Comparison of ENCODE assay signal across 24 cellular contexts in the genomic region with DNA sequence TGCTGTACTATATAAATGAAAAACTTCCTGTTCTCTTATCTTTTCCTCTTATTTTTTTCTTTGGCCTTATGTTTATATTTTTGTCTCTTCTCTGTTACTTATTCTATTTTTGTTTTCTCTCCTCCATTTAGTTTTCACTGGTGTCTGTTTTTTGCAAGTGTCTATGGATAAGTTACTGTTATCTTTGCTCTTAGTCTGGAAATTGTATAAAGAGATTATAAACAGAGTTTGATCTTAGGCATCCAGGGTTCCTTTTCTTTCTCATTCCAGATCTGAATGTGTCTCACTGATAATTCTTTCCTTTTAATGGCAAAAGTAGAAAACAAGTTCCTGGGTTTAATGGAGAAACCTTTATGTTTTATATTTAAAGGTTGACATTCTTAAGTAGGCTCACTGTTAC. TPM values are rescaled to one million over a fixed set of nuclear protein-coding genes. Genes with fewer than 3 reads are reported as not detected.
A peak's percentile ranks its signal among the peaks of the same experiment; 100 is the strongest.
DNase-seq lines count a peak whose midpoint lies in the region; ATAC-seq and TF ChIP-seq lines count a peak whose summit lies in the region.
"Had no signal": no experiment of that assay in that cellular context is flagged by ENCODE, and none has a peak within 500 bp of the region (broad histone marks: within the 10 kb centered on the region; RNA-seq: fewer than 3 reads in every experiment).

No MANE protein-coding gene starts in this region.

- H3K36me3 Mint-ChIP-seq in activated T-cell treated with anti-CD3 and anti-CD28 coated beads, Interleukin-2, amount 50 U/mL, for 72 hours (ENCODE audit: insufficient read depth in 2 of 2) = peaks cover 14 to 23% of the 10 kb centered on the region in 2 donors
- peaks cover 33% of the 10 kb centered on the region for H3K36me3 Mint-ChIP-seq in activated T-cell treated with anti-CD3 and anti-CD28 coated beads, Interleukin-2, amount 50 U/mL, for 4 hours (ENCODE audit: insufficient read depth)
- H3K36me3 Mint-ChIP-seq in activated T-helper 17 cell treated with anti-CD3 and anti-CD28 coated beads, Interleukin-2, amount 50 U/mL, for 72 hours (ENCODE audit: low read depth) = peaks cover 56% of the 10 kb centered on the region

- peak overlapping the region; percentile 78 for H3K27ac Mint-ChIP-seq in activated T-cell treated with anti-CD3 and anti-CD28 coated beads, Interleukin-2, amount 50 U/mL, for 72 hours
- peak overlapping the region; percentile 16 for H3K27ac Mint-ChIP-seq in activated T-helper 17 cell treated with anti-CD3 and anti-CD28 coated beads, Interleukin-2, amount 50 U/mL, for 72 hours
- H3K27ac Mint-ChIP-seq: B cell had no signal

- peaks cover 11% of the 10 kb centered on the region for H3K4me1 Mint-ChIP-seq in activated T-cell treated with anti-CD3 and anti-CD28 coated beads, Interleukin-2, amount 50 U/mL, for 72 hours (ENCODE audit: low read depth)
- peaks cover 37% of the 10 kb centered on the region for H3K4me1 Mint-ChIP-seq in activated T-cell treated with anti-CD3 and anti-CD28 coated beads, Interleukin-2, amount 50 U/mL, for 4 hours (ENCODE audit: low read depth)
- peaks cover 42% of the 10 kb centered on the region for H3K4me1 Mint-ChIP-seq in activated T-helper 17 cell treated with anti-CD3 and anti-CD28 coated beads, Interleukin-2, amount 50 U/mL, for 72 hours

- H3K9me3 Mint-ChIP-seq in activated T-cell treated with anti-CD3 and anti-CD28 coated beads, Interleukin-2, amount 50 U/mL, for 72 hours = peaks cover 6% of the 10 kb centered on the region in 2 donors
- H3K9me3 Mint-ChIP-seq in activated T-cell treated with anti-CD3 and anti-CD28 coated beads, Interleukin-2, amount 50 U/mL, for 4 hours = peaks cover 11% of the 10 kb centered on the region
- no peaks in the 10 kb centered on the region for H3K9me3 Mint-ChIP-seq in activated T-helper 17 cell treated with anti-CD3 and anti-CD28 coated beads, Interleukin-2, amount 50 U/mL, for 72 hours

- no peak overlapping the region for H3K27ac ChIP-seq in foreskin keratinocyte
- H3K27ac ChIP-seq: 22Rv1; A549; BLaER1 treated with 17β-estradiol and CSF1 and Interleukin-3, amounts not matched to agents 10 nM and 100 nM; C4-2B had no signal

- no peaks in the 10 kb centered on the region for H3K4me1 ChIP-seq in foreskin keratinocyte
- H3K4me1 ChIP-seq: A549; BLaER1 treated with 17β-estradiol and CSF1 and Interleukin-3, amounts not matched to agents 10 nM and 100 nM had no signal

- no peaks in the 10 kb centered on the region for H3K27me3 Mint-ChIP-seq in activated T-cell treated with anti-CD3 and anti-CD28 coated beads, Interleukin-2, amount 50 U/mL, for 72 hours (ENCODE audit: low read depth)
- H3K27me3 Mint-ChIP-seq in activated T-cell treated with anti-CD3 and anti-CD28 coated beads, Interleukin-2, amount 50 U/mL, for 4 hours (ENCODE audit: low read depth) = no peaks in the 10 kb centered on the region
- H3K27me3 Mint-ChIP-seq in activated T-helper 17 cell treated with anti-CD3 and anti-CD28 coated beads, Interleukin-2, amount 50 U/mL, for 72 hours = no peaks in the 10 kb centered on the region
- H3K27me3 Mint-ChIP-seq: B cell; CD4-positive, alpha-beta memory T cell; CD8-positive, alpha-beta memory T cell had no signal

- no peaks in the 10 kb centered on the region for H3K27me3 ChIP-seq in foreskin keratinocyte
- H3K27me3 ChIP-seq: BLaER1 treated with 17β-estradiol and CSF1 and Interleukin-3, amounts not matched to agents 10 nM and 100 nM had no signal

- TF ChIP-seq CTCF in fibroblast of villous mesenchyme (IDR thresholded peaks at IDR 0.05; ENCODE audit: insufficient read depth, low read depth, low read length) = no peak
- no peak for TF ChIP-seq CTCF in foreskin keratinocyte (conservative IDR thresholded peaks at IDR 0.05)

- H3K4me3 Mint-ChIP-seq in activated T-cell treated with anti-CD3 and anti-CD28 coated beads, Interleukin-2, amount 50 U/mL, for 72 hours = no peak overlapping the region
- no peak overlapping the region for H3K4me3 Mint-ChIP-seq in activated T-cell treated with anti-CD3 and anti-CD28 coated beads, Interleukin-2, amount 50 U/mL, for 4 hours
- H3K4me3 Mint-ChIP-seq in activated T-helper 17 cell treated with anti-CD3 and anti-CD28 coated beads, Interleukin-2, amount 50 U/mL, for 72 hours = no peak overlapping the region
- H3K4me3 Mint-ChIP-seq: B cell had no signal

- no peak overlapping the region for H3K4me3 ChIP-seq in fibroblast of villous mesenchyme (ENCODE audit: low read depth, low read length)
- H3K4me3 ChIP-seq: A549; BLaER1 treated with 17β-estradiol and CSF1 and Interleukin-3, amounts not matched to agents 10 nM and 100 nM; GM12878 had no signal

- no peak for ATAC-seq in activated T-cell treated with anti-CD3 and anti-CD28 coated beads, Interleukin-2, amount 50 U/mL, for 72 hours (replicated peaks in 1 of 2)
- no peak for ATAC-seq in activated T-cell treated with anti-CD3 and anti-CD28 coated beads, Interleukin-2, amount 50 U/mL, for 4 hours
- no peak for ATAC-seq in activated T-helper 17 cell treated with anti-CD3 and anti-CD28 coated beads, Interleukin-2, amount 50 U/mL, for 72 hours (replicated peaks)
- no peak for ATAC-seq in foreskin keratinocyte
- ATAC-seq in HG02571 (IDR thresholded peaks at IDR 0.05; ENCODE audit: unreplicated experiment) = no peak
- ATAC-seq: A549, GM12878 had no signal

- no peak for DNase-seq in activated T-cell treated with anti-CD3 and anti-CD28 coated beads, Interleukin-2, amount 50 U/mL, for 72 hours
- no peak for DNase-seq in activated T-cell treated with anti-CD3 and anti-CD28 coated beads, Interleukin-2, amount 50 U/mL, for 4 hours
- DNase-seq in fibroblast of villous mesenchyme (ENCODE audit: low read depth) (peak; percentile 10), NCI-H2107 (lab: John Stamatoyannopoulos, UW) (no peak), foreskin keratinocyte (no peak)
- DNase-seq: AML-193; CD4-positive, alpha-beta memory T cell; CD8-positive, alpha-beta memory T cell; COR-L47; DMS 273 treated with DMSO at 0.1 percent for 48 hours; DMS153; DMS53; DMS79; DND-41; EL; GDM1 had no signal

RNA-seq across cellular contexts. Expression of gene MAN1A2, which starts 34.5 kb away (rescaled TPM):
- 10 to 100 TPM; 27.6 to 29.1 TPM for total RNA-seq in activated T-cell treated with anti-CD3 and anti-CD28 coated beads, Interleukin-2, amount 50 U/mL, for 72 hours
- 10 to 100 TPM; 18.0 to 20.2 (median 18.1) TPM for total RNA-seq in activated T-cell treated with anti-CD3 and anti-CD28 coated beads, Interleukin-2, amount 50 U/mL, for 4 hours
- total RNA-seq in activated T-helper 17 cell treated with anti-CD3 and anti-CD28 coated beads, Interleukin-2, amount 50 U/mL, for 72 hours = 10 to 100 TPM; 26.1 to 26.5 TPM
- total RNA-seq in fibroblast of villous mesenchyme (63.5 and 78.2 TPM in 2 replicates), foreskin keratinocyte (19.5 and 22.7 TPM in 2 replicates)
- 3.7 and 3.8 TPM in 2 replicates for polyA plus RNA-seq in foreskin keratinocyte
